ENCODE assay signal across 25 cellular contexts in genomic region chr11:45794169-45794568, GRCh38. TPM values are rescaled to one million over a fixed set of nuclear protein-coding genes. Genes with fewer than 3 reads are reported as not detected.
A peak's percentile ranks its signal among the peaks of the same experiment; 100 is the strongest.
DNase-seq lines count a peak whose midpoint lies in the region; ATAC-seq, FAIRE-seq and TF ChIP-seq lines count a peak whose summit lies in the region.
"Had no signal": no experiment of that assay in that cellular context is flagged by ENCODE, and none has a peak within 500 bp of the region (broad histone marks: within the 10 kb centered on the region; RNA-seq: fewer than 3 reads in every experiment).

No MANE protein-coding gene starts in this region.

- H3K4me1 ChIP-seq in A549 (no peaks in the 10 kb centered on the region), thyroid gland (no peaks in the 10 kb centered on the region)
- H3K4me1 ChIP-seq: prostate gland, uterus had no signal

- H3K4me3 Mint-ChIP-seq in immature natural killer cell, result no peak overlapping the region
- H3K4me3 Mint-ChIP-seq: activated CD4-positive, alpha-beta T cell treated with anti-CD3 and anti-CD28 coated beads, Interleukin-2, amount 10 ng/mL, durations not matched to agents 7 days and 5 days; CD4-positive, CD25-positive, alpha-beta regulatory T cell; HFFc6; neural crest cell had no signal

- no peak overlapping the region for H3K27ac Mint-ChIP-seq in immature natural killer cell
- H3K27ac Mint-ChIP-seq: activated CD4-positive, alpha-beta T cell treated with anti-CD3 and anti-CD28 coated beads, Interleukin-2, amount 10 ng/mL, durations not matched to agents 7 days and 5 days; HFFc6 had no signal

- H3K4me3 ChIP-seq in A549 (no peak overlapping the region), thyroid gland (replicated peaks in 1 of 3) (no peak overlapping the region)
- H3K4me3 ChIP-seq: esophagus squamous epithelium, prostate gland, uterus had no signal

- intact Hi-C loops in left colon (cut with DNase I, micrococcal nuclease) (no loop called here), thyroid gland (cut with DNase I) (no loop called here)

- WGBS in A549 (ENCODE audit: missing lambda C conversion rate), result 54% methylated on average over 3 of the region's 3 CpGs
- WGBS in thyroid gland, 2 donors, result 58 to 60% methylated on average over 3 of the region's 3 CpGs

- H3K36me3 Mint-ChIP-seq in immature natural killer cell, result no peaks in the 10 kb centered on the region
- H3K36me3 Mint-ChIP-seq: CD4-positive, CD25-positive, alpha-beta regulatory T cell had no signal

- no peak for TF ChIP-seq CTCF in A549 (IDR thresholded peaks at IDR 0.05)
- no peak for TF ChIP-seq CTCF in thyroid gland (IDR thresholded peaks at IDR 0.05)

- H3K9me3 ChIP-seq in A549, result no peaks in the 10 kb centered on the region
- H3K9me3 ChIP-seq in thyroid gland, result no peaks in the 10 kb centered on the region
- H3K9me3 ChIP-seq: esophagus squamous epithelium, prostate gland, uterus had no signal

- POLR2A ChIA-PET in A549 (lab: Yijun Ruan, JAX), result no interaction called here

- no peaks in the 10 kb centered on the region for H3K4me1 Mint-ChIP-seq in immature natural killer cell
- H3K4me1 Mint-ChIP-seq: activated CD4-positive, alpha-beta T cell treated with anti-CD3 and anti-CD28 coated beads, Interleukin-2, amount 10 ng/mL, durations not matched to agents 7 days and 5 days; CD4-positive, CD25-positive, alpha-beta regulatory T cell; neural crest cell had no signal

- H3K9me3 Mint-ChIP-seq in immature natural killer cell, result no peaks in the 10 kb centered on the region
- H3K9me3 Mint-ChIP-seq: activated CD4-positive, alpha-beta T cell treated with anti-CD3 and anti-CD28 coated beads, Interleukin-2, amount 10 ng/mL, durations not matched to agents 7 days and 5 days; CD4-positive, CD25-positive, alpha-beta regulatory T cell; HFFc6; neural crest cell had no signal

- CTCF ChIA-PET in A549 (lab: Yijun Ruan, JAX), result interaction anchor here (7.1 kb wide), 1 partner anchor 22 kb away, joined by 44 read pairs; no protein-coding TSS in a partner anchor

- H3K4me2 ChIP-seq in A549, result no peak overlapping the region

- no peak overlapping the region for H3K27ac ChIP-seq in A549
- no peak overlapping the region for H3K27ac ChIP-seq in thyroid gland
- H3K27ac ChIP-seq: esophagus squamous epithelium, prostate gland, RWPE1, uterus had no signal

- H3K36me3 ChIP-seq in thyroid gland, result no peaks in the 10 kb centered on the region
- H3K36me3 ChIP-seq: esophagus squamous epithelium, prostate gland, uterus had no signal

- no peak for TF ChIP-seq EP300 in A549 (IDR thresholded peaks at IDR 0.05)

- no peak for DNase-seq in A549 (ENCODE audit: low read depth in 1 of 2, low spot score in 1 of 2)
- DNase-seq in NCI-H1092 (lab: John Stamatoyannopoulos, UW), result peak; percentile 47
- peak; percentile 85 for DNase-seq in NCI-H69 (lab: John Stamatoyannopoulos, UW)
- DNase-seq in left colon, result peak in 1 of 2 donors; percentile 28
- DNase-seq in NCI-H2227 treated with DMSO at 0.1 percent for 48 hours (lab: John Stamatoyannopoulos, UW), result no peak
- no peak for DNase-seq in immature natural killer cell
- no peak for DNase-seq in thyroid gland
- DNase-seq: activated CD4-positive, alpha-beta T cell treated with anti-CD3 and anti-CD28 coated beads, Interleukin-2, amount 10 ng/mL, durations not matched to agents 7 days and 5 days; activated naive CD4-positive, alpha-beta T cell; anterior cingulate cortex; CD4-positive, CD25-positive, alpha-beta regulatory T cell; central memory CD4-positive, alpha-beta T cell; DMS79 treated with DMSO at 0.1 percent for 48 hours; effector CD4-positive, alpha-beta T cell; esophagus squamous epithelium; HFFc6; MM.1S; NCI-H1930; small intestine; stimulated activated CD4-positive, alpha-beta T cell treated with anti-CD3 and anti-CD28 coated beads, Interleukin-4, amount 100 ng/mL, for 4 hours; uterus had no signal

- no peak for FAIRE-seq in A549 (lab: Jason Lieb, UNC)
- FAIRE-seq: small intestine had no signal

- no peaks in the 10 kb centered on the region for H3K27me3 ChIP-seq in thyroid gland
- H3K27me3 ChIP-seq: uterus had no signal

- TF ChIP-seq POLR2A in A549 (IDR thresholded peaks at IDR 0.05; ENCODE audit: low read length) (no peak), thyroid gland (IDR thresholded peaks at IDR 0.05) (no peak)

- peaks cover 2 to 14% (median 9%) of the 10 kb centered on the region in 3 donors for H3K27me3 Mint-ChIP-seq in immature natural killer cell (ENCODE audit: low read depth in 3 of 3)

- ATAC-seq in A549 (peak in 1 of 2 experiments; percentile 49; a peak in 3 of 6 replicates), left colon (peak; percentile 87), GM19467 (IDR thresholded peaks at IDR 0.05; ENCODE audit: unreplicated experiment) (no peak)

- TF ChIP-seq RAD21 in A549 (conservative IDR thresholded peaks at IDR 0.05 in 1 of 2, IDR thresholded peaks at IDR 0.05 in 1 of 2), result no peak

TF ChIP-seq in A549, 52 proteins besides CTCF, POLR2A, EP300 and RAD21:
- TF ChIP-seq REST (IDR thresholded peaks at IDR 0.05), result peak; percentile 41; the same call in 1 of the 2 replicates
- no peak for TF ChIP-seq FOSB (CRISPR knock-in tag; IDR thresholded peaks at IDR 0.05)
TF ChIP-seq in A549: peak in this region for 1.

RNA-seq across cellular contexts. Expression of gene SLC35C1, which starts 10.8 kb away (rescaled TPM):
- polyA plus RNA-seq in A549 (2011; rRNA removed) (3.3 and 7.8 TPM in 2 replicates), A549 (2017; fragmentation: RNase III; extraction: RNeasy Plus Mini Kit Qiagen cat#74134 plus additional on column Dnase treatment) (13.0 to 14.5 TPM (median 14.0 TPM) in 3 replicates), immature natural killer cell (10 to 100 TPM in 1 of 3 donors, 1 to 10 TPM in 2; 6.4 to 11.9 (median 7.6) TPM)
- 7.7 and 14.0 TPM in 2 replicates for polyA plus RNA-seq in A549 (2012; cell fraction: cytosol; rRNA removed)
- 14.0 and 16.6 TPM in 2 replicates for polyA plus RNA-seq in A549 (2012; cell fraction: nucleus; rRNA removed)
- 9.4 and 13.7 TPM in 2 replicates for polyA minus RNA-seq in A549 (2011; rRNA and poly(A)+ RNA removed)
- total RNA-seq in left colon (10 to 100 TPM; 48.6 to 56.8 TPM), thyroid gland (10 to 100 TPM; 11.2 to 15.8 (median 14.0) TPM)

RNA-seq across cellular contexts. Expression of gene CRY2, which starts 53.1 kb away (rescaled TPM):
- 4.1 and 4.9 TPM in 2 replicates for polyA plus RNA-seq in A549 (2011; rRNA removed)
- polyA plus RNA-seq in A549 (2012; cell fraction: cytosol; rRNA removed), result 2.3 and 3.2 TPM in 2 replicates
- 10.4 and 10.6 TPM in 2 replicates for polyA plus RNA-seq in A549 (2012; cell fraction: nucleus; rRNA removed)
- polyA plus RNA-seq in A549 (2017; fragmentation: RNase III; extraction: RNeasy Plus Mini Kit Qiagen cat#74134 plus additional on column Dnase treatment), result 2.9 to 4.0 TPM (median 3.2 TPM) in 3 replicates
- 12.8 and 13.8 TPM in 2 replicates for polyA minus RNA-seq in A549 (2011; rRNA and poly(A)+ RNA removed)
- total RNA-seq in left colon, result 10 to 100 TPM; 25.6 to 31.3 TPM
- 10 to 100 TPM; 16.5 to 32.7 (median 20.8) TPM for polyA plus RNA-seq in immature natural killer cell
- total RNA-seq in thyroid gland, result 100 to 1,000 TPM in 1 of 4 donors, 10 to 100 TPM in 3; 49.5 to 117 (median 57.8) TPM

Comparison
In these comparisons a context has a peak if more than half of its experiments do, and no peak if none do; other contexts are left out.
1. DNase-seq: peak in NCI-H1092 (single experiment) and NCI-H69 (single experiment); none in A549 (0 of 2), NCI-H2227 treated with DMSO at 0.1 percent for 48 hours (single experiment), immature natural killer cell (0 of 3) and thyroid gland (0 of 2).